Comparison of ENCODE assay signal across 38 cellular contexts in genomic region chr12:113400362-113400761, GRCh38. TPM values are rescaled to one million over a fixed set of nuclear protein-coding genes. Genes with fewer than 3 reads are reported as not detected.
"Had no signal": no experiment of that assay in that cellular context is flagged by ENCODE, and none has a peak within 500 bp of the region (broad histone marks: within the 10 kb centered on the region; RNA-seq: fewer than 3 reads in every experiment).

No MANE protein-coding gene starts in this region.

- H3K27ac ChIP-seq: adrenal gland, body of pancreas, brain microvascular endothelial cell, cardiac muscle cell, VCaP had no signal

- FAIRE-seq: astrocyte, bronchial epithelial cell, TTC549 had no signal

- H3K9me3 ChIP-seq: adrenal gland, body of pancreas had no signal

- H3K4me3 ChIP-seq: adrenal gland, body of pancreas, cardiac muscle cell had no signal

- H3K36me3 ChIP-seq: adrenal gland, brain microvascular endothelial cell, cardiac muscle cell had no signal

- H3K27me3 ChIP-seq: adrenal gland, brain microvascular endothelial cell had no signal

- ATAC-seq: activated CD8-positive, alpha-beta T cell treated with anti-CD3 and anti-CD28 coated beads for 36 hours; activated naive CD4-positive, alpha-beta T cell treated with anti-CD3 and anti-CD28 coated beads, Interleukin-2, amount 50 U/mL, for 72 hours; activated T-cell treated with anti-CD3 and anti-CD28 coated beads, Interleukin-2, amount 50 U/mL, for 4 hours; activated T-cell treated with anti-CD3 and anti-CD28 coated beads, Interleukin-2, amount 50 U/mL, for 72 hours; activated T-helper 17 cell treated with anti-CD3 and anti-CD28 coated beads, Interleukin-2, amount 50 U/mL, for 72 hours; body of pancreas had no signal

- DNase-seq: activated B cell treated with CpG ODN at 0.5 μM for 24 hours; activated CD4-positive, alpha-beta memory T cell treated with anti-CD3 and anti-CD28 coated beads for 36 hours; activated CD4-positive, alpha-beta T cell treated with anti-CD3 and anti-CD28 coated beads for 4 hours; activated CD4-positive, alpha-beta T cell treated with anti-CD3 and anti-CD28 coated beads, Interleukin-2, amount 10 ng/mL, durations not matched to agents 24 days and 14 days; activated CD4-positive, alpha-beta T cell treated with anti-CD3 and anti-CD28 coated beads, Interleukin-2, amount 50 U/mL, for 1 hour; activated CD4-positive, alpha-beta T cell treated with anti-CD3 and anti-CD28 coated beads, Interleukin-2, amount 50 U/mL, for 4 hours; activated CD4-positive, CD25-positive, alpha-beta regulatory T cell treated with anti-CD3 and anti-CD28 coated beads, Interleukin-2, amount 50 U/mL, for 72 hours; activated CD8-positive, alpha-beta memory T cell treated with anti-CD3 and anti-CD28 coated beads, Interleukin-2, amount 50 U/mL, for 4 hours; activated CD8-positive, alpha-beta T cell treated with anti-CD3 and anti-CD28 coated beads for 36 hours; activated effector memory CD4-positive, alpha-beta T cell treated with anti-CD3 and anti-CD28 coated beads, Interleukin-2, amount 50 U/mL, for 16 hours; activated gamma-delta T cell treated with Interleukin-2 at 50 U/mL for 16 hours; activated naive CD4-positive, alpha-beta T cell; activated naive CD4-positive, alpha-beta T cell treated with anti-CD3 and anti-CD28 coated beads for 36 hours; activated naive CD4-positive, alpha-beta T cell treated with anti-CD3 and anti-CD28 coated beads, Interleukin-2, amount 50 U/mL, for 16 hours; activated naive CD8-positive, alpha-beta T cell treated with anti-CD3 and anti-CD28 coated beads for 36 hours; activated T-cell treated with anti-CD3 and anti-CD28 coated beads for 4 hours; activated T-cell treated with anti-CD3 and anti-CD28 coated beads, Interleukin-2, amount 50 U/mL, for 1 hour; activated T-cell treated with anti-CD3 and anti-CD28 coated beads, Interleukin-2, amount 50 U/mL, for 4 hours; activated T-cell treated with anti-CD3 and anti-CD28 coated beads, Interleukin-2, amount 50 U/mL, for 72 hours; adrenal gland; amniotic stem cell; aorta; body of pancreas; brain microvascular endothelial cell; caudate nucleus; cerebellar nuclear complex; T-helper 1 cell; T-helper 2 cell; T-helper 9 cell had no signal

RNA-seq across cellular contexts. Expression of gene SDS, which starts 3.3 kb away (rescaled TPM):
- total RNA-seq: activated B cell treated with CpG ODN at 0.5 μM for 24 hours; activated CD4-positive, alpha-beta memory T cell treated with anti-CD3 and anti-CD28 coated beads for 36 hours; activated CD4-positive, alpha-beta T cell treated with anti-CD3 and anti-CD28 coated beads, Interleukin-2, amount 10 ng/mL, durations not matched to agents 24 days and 14 days; activated CD8-positive, alpha-beta memory T cell treated with anti-CD3 and anti-CD28 coated beads for 36 hours; activated CD8-positive, alpha-beta T cell treated with anti-CD3 and anti-CD28 coated beads for 36 hours; activated naive CD4-positive, alpha-beta T cell treated with anti-CD3 and anti-CD28 coated beads for 36 hours; activated naive CD4-positive, alpha-beta T cell treated with anti-CD3 and anti-CD28 coated beads, Interleukin-2, amount 50 U/mL, for 72 hours; activated naive CD8-positive, alpha-beta T cell treated with anti-CD3 and anti-CD28 coated beads for 36 hours; activated T-cell treated with anti-CD3 and anti-CD28 coated beads, Interleukin-2, amount 50 U/mL, for 72 hours; activated T-helper 1 cell treated with anti-CD3 and anti-CD28 coated beads, Interleukin-12 subunit alpha, Interleukin-12 subunit beta, Interleukin-2, Interleukin-4 antibody, amounts not matched to agents 30 ng/mL and 10 ng/mL and 1 ng/mL, durations not matched to agents 14 hours and 24 hours and 36 hours; activated T-helper 17 cell treated with anti-CD3 and anti-CD28 coated beads, Interleukin-2, amount 50 U/mL, for 72 hours; astrocyte; bronchial epithelial cell; cardiac muscle cell had no signal
- polyA plus RNA-seq: cardiac muscle cell had no signal

RNA-seq across cellular contexts. Expression of gene SDSL, which starts 21.8 kb away (rescaled TPM):
- total RNA-seq: activated CD4-positive, alpha-beta memory T cell treated with anti-CD3 and anti-CD28 coated beads for 36 hours; activated CD8-positive, alpha-beta memory T cell treated with anti-CD3 and anti-CD28 coated beads for 36 hours; activated CD8-positive, alpha-beta T cell treated with anti-CD3 and anti-CD28 coated beads for 36 hours; activated naive CD4-positive, alpha-beta T cell treated with anti-CD3 and anti-CD28 coated beads for 36 hours had no signal
